18 cellular contexts compared by ENCODE assay signal in the genomic region with DNA sequence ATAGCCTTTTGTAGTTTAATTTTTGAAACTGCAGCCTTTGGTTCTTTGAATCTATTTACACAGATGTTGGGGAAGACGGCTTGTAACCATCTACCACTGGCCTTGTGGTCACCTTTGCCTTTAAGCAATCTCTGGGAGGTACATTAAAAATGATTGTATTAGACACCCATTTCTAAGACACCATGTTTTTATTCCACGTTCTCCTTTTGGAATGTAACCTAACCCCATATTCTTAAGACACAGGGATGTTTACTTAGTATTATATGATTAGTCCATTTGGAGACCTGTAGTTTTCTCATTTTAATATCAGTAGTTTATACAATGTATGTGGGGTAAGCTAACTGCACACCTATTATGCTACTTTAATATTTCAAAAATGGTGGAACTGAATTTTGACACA.
"Had no signal": no experiment of that assay in that cellular context is flagged by ENCODE, and none has a peak within 500 bp of the region (broad histone marks: within the 10 kb centered on the region; RNA-seq: fewer than 3 reads in every experiment).

No MANE protein-coding gene starts in this region.

- H3K4me1 Mint-ChIP-seq: activated naive CD8-positive, alpha-beta T cell treated with anti-CD3 and anti-CD28 coated beads, Interleukin-2, amount 50 U/mL, for 24 hours; activated T-helper 17 cell treated with anti-CD3 and anti-CD28 coated beads, Interleukin-2, amount 50 U/mL, for 72 hours; neural crest cell had no signal

- DNase-seq: activated naive CD4-positive, alpha-beta T cell treated with Interleukin-2 at 50 U/mL for 16 hours; activated naive CD8-positive, alpha-beta T cell treated with anti-CD3 and anti-CD28 coated beads, Interleukin-2, amount 50 U/mL, for 24 hours; activated T-cell treated with anti-CD3 and anti-CD28 coated beads for 4 hours; heart right ventricle; left colon; lower lobe of right lung; midbrain; ovary; stimulated activated CD4-positive, alpha-beta T cell treated with anti-CD3 and anti-CD28 coated beads, Interleukin-1b, Interleukin-23, amount 100 ng/mL, for 48 hours; T-helper 1 cell; T1000; uterus had no signal

- H3K4me3 Mint-ChIP-seq: activated naive CD8-positive, alpha-beta T cell treated with anti-CD3 and anti-CD28 coated beads, Interleukin-2, amount 50 U/mL, for 24 hours; activated T-helper 17 cell treated with anti-CD3 and anti-CD28 coated beads, Interleukin-2, amount 50 U/mL, for 72 hours; neural crest cell had no signal

- ATAC-seq: activated CD4-positive, CD25-positive, alpha-beta regulatory T cell treated with anti-CD3 and anti-CD28 coated beads, Interleukin-2, amount 50 U/mL, for 24 hours; activated naive CD8-positive, alpha-beta T cell treated with anti-CD3 and anti-CD28 coated beads, Interleukin-2, amount 50 U/mL, for 24 hours; activated T-helper 17 cell treated with anti-CD3 and anti-CD28 coated beads, Interleukin-2, amount 50 U/mL, for 72 hours; heart right ventricle; left colon; lower lobe of right lung; sciatic nerve had no signal

- H3K27me3 Mint-ChIP-seq: activated naive CD8-positive, alpha-beta T cell treated with anti-CD3 and anti-CD28 coated beads, Interleukin-2, amount 50 U/mL, for 24 hours; activated T-helper 17 cell treated with anti-CD3 and anti-CD28 coated beads, Interleukin-2, amount 50 U/mL, for 72 hours had no signal

- H3K9me3 Mint-ChIP-seq: activated naive CD8-positive, alpha-beta T cell treated with anti-CD3 and anti-CD28 coated beads, Interleukin-2, amount 50 U/mL, for 24 hours; neural crest cell had no signal

- H3K4me3 ChIP-seq: ascending aorta, esophagus muscularis mucosa, heart right ventricle, lower lobe of right lung, ovary, uterus had no signal

- H3K27ac Mint-ChIP-seq: activated naive CD8-positive, alpha-beta T cell treated with anti-CD3 and anti-CD28 coated beads, Interleukin-2, amount 50 U/mL, for 24 hours; activated T-helper 17 cell treated with anti-CD3 and anti-CD28 coated beads, Interleukin-2, amount 50 U/mL, for 72 hours had no signal
